Comparison of ENCODE assay signal across 33 cellular contexts in the genomic region with DNA sequence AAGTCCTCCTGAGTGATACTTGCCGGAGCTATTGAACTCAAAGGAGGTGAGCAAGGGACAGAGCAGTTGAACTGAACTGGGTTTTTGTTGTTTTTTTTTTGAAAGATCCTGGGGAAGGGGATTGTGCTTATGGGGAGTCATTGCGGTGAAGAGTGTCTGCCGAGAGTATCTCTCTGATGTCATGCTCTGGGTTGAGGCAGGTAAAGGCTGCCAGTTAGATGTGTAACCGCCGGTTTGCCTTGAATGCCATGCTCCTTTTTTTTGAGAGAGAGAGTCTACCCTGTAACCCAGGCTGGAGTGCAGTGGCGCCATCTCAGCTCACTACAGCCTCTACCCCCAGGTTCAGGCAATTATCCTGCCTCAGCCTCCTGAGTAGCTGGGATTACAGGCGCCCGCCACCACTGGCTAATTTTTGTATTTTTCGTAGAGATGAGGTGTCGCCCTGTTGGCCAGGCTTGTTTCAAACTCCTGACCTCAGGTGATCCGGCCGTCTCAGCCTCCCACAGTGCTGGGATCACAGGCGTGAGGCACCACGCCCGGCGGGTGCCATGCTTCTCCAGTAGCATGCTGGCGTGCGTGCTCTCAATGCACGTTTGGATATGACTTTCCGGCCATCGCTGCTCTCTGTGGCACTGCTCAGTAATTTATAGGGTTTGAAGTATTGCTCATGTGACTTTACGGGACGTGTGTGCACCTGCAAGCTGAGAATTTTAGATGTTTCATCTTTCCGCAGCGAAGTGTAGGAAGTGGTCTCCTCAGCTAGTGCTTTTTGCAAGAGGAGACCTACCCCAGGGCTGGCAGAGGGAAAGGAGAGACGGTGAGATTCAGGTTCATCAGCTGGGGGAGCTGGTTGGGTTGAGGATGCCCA. TPM values are rescaled to one million over a fixed set of nuclear protein-coding genes. Genes with fewer than 3 reads are reported as not detected.
DNase-seq lines count a peak whose midpoint lies in the region; ATAC-seq, FAIRE-seq and TF ChIP-seq lines count a peak whose summit lies in the region.
"Had no signal": no experiment of that assay in that cellular context is flagged by ENCODE, and none has a peak within 500 bp of the region (broad histone marks: within the 10 kb centered on the region; RNA-seq: fewer than 3 reads in every experiment).

No MANE protein-coding gene starts in this region.

- no peak overlapping the region for H2AFZ ChIP-seq in neural progenitor cell (replicated peaks)

- H3K4me1 Mint-ChIP-seq in activated naive CD4-positive, alpha-beta T cell treated with anti-CD3 and anti-CD28 coated beads, Interleukin-2, amount 10 ng/mL, durations not matched to agents 7 days and 5 days: peaks cover 23% of the 10 kb centered on the region
- H3K4me1 Mint-ChIP-seq in T-cell: peaks cover 37 to 60% (median 59%) of the 10 kb centered on the region in 3 donors
- peaks cover 34% of the 10 kb centered on the region for H3K4me1 Mint-ChIP-seq in activated naive CD8-positive, alpha-beta T cell treated with anti-CD3 and anti-CD28 coated beads for 36 hours
- H3K4me1 Mint-ChIP-seq in neural progenitor cell: no peaks in the 10 kb centered on the region
- H3K4me1 Mint-ChIP-seq: nephron had no signal

- no peaks in the 10 kb centered on the region for H3K4me1 ChIP-seq in neural progenitor cell
- H3K4me1 ChIP-seq in kidney (ENCODE audit: control insufficient read depth in 1 of 2, insufficient read depth in 1 of 2, low read depth in 1 of 2, low read length in 2 of 2): no peaks in the 10 kb centered on the region
- H3K4me1 ChIP-seq: Caco-2, suprapubic skin had no signal

- CTCF ChIA-PET in activated naive CD4-positive, alpha-beta T cell treated with anti-CD3 and anti-CD28 coated beads, Interleukin-2, amount 10 ng/mL, durations not matched to agents 7 days and 5 days (lab: Charles Lee): no interaction called here
- CTCF ChIA-PET in T-cell (lab: Charles Lee): no interaction called here

- H3K9ac ChIP-seq in neural progenitor cell (no peak overlapping the region), kidney (ENCODE audit: low read length in 2 of 2) (no peak overlapping the region)

- ATAC-seq in T-cell (replicated peaks in 1 of 4) (peak; percentile 45 to 71 (median 68)), HG02970 (IDR thresholded peaks at IDR 0.05; ENCODE audit: low FRiP score, unreplicated experiment) (no peak)
- ATAC-seq: left cardiac atrium; mucosa of descending colon; stimulated activated memory B cell treated with anti-CD40 and anti-IgM and Interleukin-4, amounts not matched to agents 10 μg/mL and 1 μg/mL and 100 μg/mL, for 72 hours; upper lobe of right lung had no signal

- POLR2A ChIA-PET in T-cell (lab: Charles Lee): interaction anchor here in 1 of 2 donors (0.6 kb wide), 1 partner anchor 810 kb away, joined by 3 read pairs; no protein-coding TSS in a partner anchor

- H3K9me3 ChIP-seq in neural progenitor cell (ENCODE audit: low read depth) (no peaks in the 10 kb centered on the region), kidney (ENCODE audit: control insufficient read depth in 1 of 2, low read length in 2 of 2) (no peaks in the 10 kb centered on the region)
- H3K9me3 ChIP-seq: Caco-2, mucosa of descending colon, ovary, suprapubic skin, upper lobe of right lung had no signal

- H3K36me3 ChIP-seq in neural progenitor cell: no peaks in the 10 kb centered on the region
- peaks cover 15 to 16% of the 10 kb centered on the region in 2 donors for H3K36me3 ChIP-seq in kidney (ENCODE audit: control insufficient read depth in 1 of 2, insufficient read depth in 2 of 2, low read length in 2 of 2)
- H3K36me3 ChIP-seq: ovary had no signal

- TF ChIP-seq CTCF in neural progenitor cell (IDR thresholded peaks at IDR 0.05) (no peak), kidney (IDR thresholded peaks at IDR 0.05; ENCODE audit: borderline replicate concordance, extremely low read depth, insufficient read depth) (no peak)

- H3K4me3 ChIP-seq in neural progenitor cell: no peak overlapping the region
- no peak overlapping the region for H3K4me3 ChIP-seq in kidney (ENCODE audit: low read length in 2 of 2)
- H3K4me3 ChIP-seq: cardiac muscle cell, mucosa of descending colon, ovary, suprapubic skin, upper lobe of right lung had no signal

- no peaks in the 10 kb centered on the region for H3K9me3 Mint-ChIP-seq in activated naive CD4-positive, alpha-beta T cell treated with anti-CD3 and anti-CD28 coated beads, Interleukin-2, amount 10 ng/mL, durations not matched to agents 7 days and 5 days
- H3K9me3 Mint-ChIP-seq in T-cell (no peaks in the 10 kb centered on the region), neural progenitor cell (no peaks in the 10 kb centered on the region)
- H3K9me3 Mint-ChIP-seq in activated naive CD8-positive, alpha-beta T cell treated with anti-CD3 and anti-CD28 coated beads for 36 hours: no peaks in the 10 kb centered on the region
- H3K9me3 Mint-ChIP-seq: nephron; stimulated activated memory B cell treated with anti-CD40 and anti-IgM and Interleukin-4, amounts not matched to agents 10 μg/mL and 1 μg/mL and 100 μg/mL, for 72 hours had no signal

- H3K36me3 Mint-ChIP-seq in activated naive CD4-positive, alpha-beta T cell treated with anti-CD3 and anti-CD28 coated beads, Interleukin-2, amount 10 ng/mL, durations not matched to agents 7 days and 5 days: peaks cover 36% of the 10 kb centered on the region
- H3K36me3 Mint-ChIP-seq in T-cell (peaks cover 36% of the 10 kb centered on the region), neural progenitor cell (peaks cover 18% of the 10 kb centered on the region)
- peaks cover 36% of the 10 kb centered on the region for H3K36me3 Mint-ChIP-seq in activated naive CD8-positive, alpha-beta T cell treated with anti-CD3 and anti-CD28 coated beads for 36 hours

- no peak overlapping the region for H3K4me2 ChIP-seq in neural progenitor cell

- H3K27ac ChIP-seq in neural progenitor cell (no peak overlapping the region), kidney (ENCODE audit: low read depth in 2 of 2, low read length in 2 of 2) (no peak overlapping the region)
- H3K27ac ChIP-seq: cardiac muscle cell, ovary, suprapubic skin, upper lobe of right lung, VCaP had no signal

- no peak for FAIRE-seq in kidney (lab: Jason Lieb, UNC)
- FAIRE-seq: astrocyte, colon, H54, RCC 7860 had no signal

- H3K4me3 Mint-ChIP-seq in activated naive CD4-positive, alpha-beta T cell treated with anti-CD3 and anti-CD28 coated beads, Interleukin-2, amount 10 ng/mL, durations not matched to agents 7 days and 5 days: no peak overlapping the region
- peak overlapping the region in 1 of 3 donors; percentile 29 for H3K4me3 Mint-ChIP-seq in T-cell
- H3K4me3 Mint-ChIP-seq in activated naive CD8-positive, alpha-beta T cell treated with anti-CD3 and anti-CD28 coated beads for 36 hours: peak overlapping the region; percentile 15
- peak overlapping the region; percentile 43 for H3K4me3 Mint-ChIP-seq in neural progenitor cell
- H3K4me3 Mint-ChIP-seq: nephron; stimulated activated memory B cell treated with anti-CD40 and anti-IgM and Interleukin-4, amounts not matched to agents 10 μg/mL and 1 μg/mL and 100 μg/mL, for 72 hours had no signal

- peaks cover 99% of the 10 kb centered on the region for H3K79me2 ChIP-seq in neural progenitor cell (ENCODE audit: low read depth)

- no peak for DNase-seq in activated naive CD4-positive, alpha-beta T cell treated with anti-CD3 and anti-CD28 coated beads, Interleukin-2, amount 10 ng/mL, durations not matched to agents 7 days and 5 days
- no peak for DNase-seq in activated naive CD4-positive, alpha-beta T cell treated with anti-CD3 and anti-CD28 coated beads, Interleukin-2, amount 50 U/mL, for 16 hours
- DNase-seq in T-cell (peak in 3 of 34 experiments; percentile 17 to 34 (median 19)), neural progenitor cell (ENCODE audit: low spot score) (no peak), NCI-H510A (lab: John Stamatoyannopoulos, UW) (no peak), kidney (no peak)
- no peak for DNase-seq in activated naive CD8-positive, alpha-beta T cell treated with anti-CD3 and anti-CD28 coated beads for 36 hours
- DNase-seq: activated CD4-positive, alpha-beta T cell treated with anti-CD3 and anti-CD28 coated beads for 48 hours; Caco-2; DMS53; hippocampal formation; left cardiac atrium; mammary epithelial cell; mucosa of descending colon; NCI-H146; NCI-H774; ovary; SHP77 treated with DMSO at 0.1 percent for 48 hours; stimulated activated CD4-positive, alpha-beta T cell treated with anti-CD3 and anti-CD28 coated beads, Interleukin-15, amount 100 ng/mL, for 24 hours; T1000; upper lobe of right lung had no signal

- H3K27me3 ChIP-seq in neural progenitor cell: no peaks in the 10 kb centered on the region
- H3K27me3 ChIP-seq: cardiac muscle cell, ovary, suprapubic skin, upper lobe of right lung had no signal

- H3F3A ChIP-seq in neural progenitor cell (ENCODE audit: low read depth): no peaks in the 10 kb centered on the region

- intact Hi-C loops in kidney (cut with DNase I): no loop called here

- peaks cover 90% of the 10 kb centered on the region for H4K20me1 ChIP-seq in neural progenitor cell (ENCODE audit: low read depth)

- H3K27me3 Mint-ChIP-seq in activated naive CD4-positive, alpha-beta T cell treated with anti-CD3 and anti-CD28 coated beads, Interleukin-2, amount 10 ng/mL, durations not matched to agents 7 days and 5 days: no peaks in the 10 kb centered on the region
- H3K27me3 Mint-ChIP-seq in T-cell: no peaks in the 10 kb centered on the region
- H3K27me3 Mint-ChIP-seq in activated naive CD8-positive, alpha-beta T cell treated with anti-CD3 and anti-CD28 coated beads for 36 hours: no peaks in the 10 kb centered on the region
- H3K27me3 Mint-ChIP-seq in neural progenitor cell (ENCODE audit: insufficient read depth, low read depth): peaks cover 4% of the 10 kb centered on the region
- H3K27me3 Mint-ChIP-seq: stimulated activated memory B cell treated with anti-CD40 and anti-IgM and Interleukin-4, amounts not matched to agents 10 μg/mL and 1 μg/mL and 100 μg/mL, for 72 hours had no signal

- peak overlapping the region; percentile 82 for H3K27ac Mint-ChIP-seq in activated naive CD4-positive, alpha-beta T cell treated with anti-CD3 and anti-CD28 coated beads, Interleukin-2, amount 10 ng/mL, durations not matched to agents 7 days and 5 days
- peak overlapping the region; percentile 33 to 84 for H3K27ac Mint-ChIP-seq in T-cell
- peak overlapping the region; percentile 52 for H3K27ac Mint-ChIP-seq in activated naive CD8-positive, alpha-beta T cell treated with anti-CD3 and anti-CD28 coated beads for 36 hours
- no peak overlapping the region for H3K27ac Mint-ChIP-seq in neural progenitor cell
- H3K27ac Mint-ChIP-seq: nephron; stimulated activated memory B cell treated with anti-CD40 and anti-IgM and Interleukin-4, amounts not matched to agents 10 μg/mL and 1 μg/mL and 100 μg/mL, for 72 hours had no signal

RNA-seq across cellular contexts. Expression of a gene that starts 8.5 kb away (rescaled TPM):
- total RNA-seq in T-cell (100 to 1,000 TPM in 2 of 5 donors, 10 to 100 TPM in 3; 87.0 to 111 (median 91.5) TPM), neural progenitor cell (ENCODE audit: low replicate concordance) (24.2 and 38.6 TPM in 2 replicates), kidney (38.2 TPM)
- total RNA-seq in activated naive CD8-positive, alpha-beta T cell treated with anti-CD3 and anti-CD28 coated beads for 36 hours: 10 to 100 TPM; 84.3 to 86.8 TPM
- polyA plus RNA-seq in kidney (ENCODE audit: insufficient read depth, low read depth, low replicate concordance): 11.4 TPM

RNA-seq across cellular contexts. Expression of a gene that starts 59.7 kb away (rescaled TPM):
- total RNA-seq in T-cell (under 1 TPM in 3 of 5 donors, not detected in 2; 0.35 to 0.93 (median 0.39) TPM), neural progenitor cell (ENCODE audit: low replicate concordance) (not detected in 2 replicates), kidney (not detected)
- total RNA-seq in activated naive CD8-positive, alpha-beta T cell treated with anti-CD3 and anti-CD28 coated beads for 36 hours: not detected
- polyA plus RNA-seq in kidney (ENCODE audit: insufficient read depth, low read depth, low replicate concordance): not detected
- total RNA-seq: Caco-2, cardiac muscle cell, left cardiac atrium, LHCN-M2, mammary epithelial cell, mucosa of descending colon, ovary, suprapubic skin, upper lobe of right lung had no signal
- polyA plus RNA-seq: BJ, cardiac muscle cell, ovary had no signal
